Comparison of ENCODE assay signal across 9 cellular contexts in the genomic region with DNA sequence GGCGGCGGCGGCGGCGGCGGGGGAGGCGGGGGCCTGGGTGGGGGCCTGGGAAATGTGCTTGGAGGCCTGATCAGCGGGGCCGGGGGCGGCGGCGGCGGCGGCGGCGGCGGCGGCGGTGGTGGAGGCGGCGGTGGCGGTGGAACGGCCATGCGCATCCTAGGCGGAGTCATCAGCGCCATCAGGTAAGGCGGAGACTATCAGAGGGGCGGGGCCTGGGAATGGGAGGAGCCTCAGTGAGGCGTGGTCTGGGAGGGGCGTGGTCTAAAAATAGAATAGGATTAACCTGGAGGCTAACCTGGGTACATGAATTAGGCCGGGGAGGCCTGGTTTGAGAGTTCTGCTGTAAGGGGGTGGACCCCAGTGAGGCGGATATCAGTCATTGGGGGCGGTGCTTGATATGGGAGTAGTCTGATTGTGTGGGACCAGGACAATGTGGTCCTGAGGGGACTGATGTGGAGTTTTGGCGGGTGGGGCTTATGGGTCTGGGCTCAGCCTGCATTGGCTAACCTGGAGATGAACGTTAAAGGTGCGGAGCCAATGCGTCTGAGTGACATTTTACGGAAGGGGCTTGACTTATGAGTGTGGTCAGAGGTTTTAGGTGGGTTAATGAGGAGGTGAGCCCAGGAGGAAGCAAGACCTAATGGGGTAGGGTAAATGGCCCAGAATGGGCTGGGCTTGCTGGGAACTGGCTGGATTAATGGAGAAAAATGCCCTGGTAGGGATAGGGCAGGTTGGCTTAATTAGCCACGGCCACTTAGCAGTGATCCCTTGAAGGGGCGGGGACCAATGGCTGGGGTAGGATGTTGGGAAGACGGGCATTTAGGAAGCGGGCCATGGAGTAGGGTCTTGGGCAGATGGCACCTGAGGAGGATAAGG. TPM values are rescaled to one million over a fixed set of nuclear protein-coding genes. Genes with fewer than 3 reads are reported as not detected.
DNase-seq lines count a peak whose midpoint lies in the region; ATAC-seq and TF ChIP-seq lines count a peak whose summit lies in the region.
"Had no signal": no experiment of that assay in that cellular context is flagged by ENCODE, and none has a peak within 500 bp of the region (broad histone marks: within the 10 kb centered on the region; RNA-seq: fewer than 3 reads in every experiment).

No MANE protein-coding gene starts in this region.

- H3K36me3 ChIP-seq in CD4-positive, alpha-beta memory T cell (ENCODE audit: insufficient read depth, low read length), result peaks cover 32% of the 10 kb centered on the region
- peaks cover 42% of the 10 kb centered on the region for H3K36me3 ChIP-seq in RWPE2 (ENCODE audit: low read depth)

- H3K9me3 ChIP-seq in CD4-positive, alpha-beta memory T cell (ENCODE audit: control insufficient read depth in 1 of 2, low read length in 2 of 2), result no peaks in the 10 kb centered on the region
- H3K9me3 ChIP-seq in RWPE2 (ENCODE audit: severe bottlenecking), result no peaks in the 10 kb centered on the region

- peak; percentile 88 to 92 (median 90) for DNase-seq in CD4-positive, alpha-beta memory T cell
- DNase-seq in LoVo (ENCODE audit: low spot score) (peak; percentile 89), RWPE2 (ENCODE audit: low spot score) (peak; percentile 89), fibroblast of the aortic adventitia (ENCODE audit: low read depth) (peak; percentile 75)
- peak; percentile 86 for DNase-seq in activated T-helper 9 cell treated with anti-CD3 and anti-CD28 coated beads, Interleukin-2, amount 50 U/mL, for 16 hours (ENCODE audit: low read depth)
- peak; percentile 88 for DNase-seq in natural killer cell treated with Interleukin-12 subunit alpha and Interleukin-12 subunit beta and Interleukin-15 and Interleukin-18, amount 100 ng/mL, for 72 hours (ENCODE audit: low spot score)
- peak; percentile 84 for DNase-seq in stimulated activated naive B cell treated with anti-CD40 and anti-IgM and Interleukin-4, amounts not matched to agents 10 μg/mL and 1 μg/mL and 100 μg/mL, for 72 hours

- CTCF ChIA-PET in CD4-positive, alpha-beta memory T cell (lab: Charles Lee; ENCODE audit: partially characterized antibody), result interaction anchor here (6.1 kb wide), 1 partner anchor 13 kb away, joined by 50 read pairs; no protein-coding TSS in a partner anchor

- intact Hi-C loops in CD4-positive, alpha-beta memory T cell (cut with micrococcal nuclease), result loop anchor here (1.0 kb wide), 2 partner anchors 14 to 87 kb away; partner anchors contain the start of genes THAP8 and WDR62

- no peaks in the 10 kb centered on the region for H3K27me3 Mint-ChIP-seq in CD4-positive, alpha-beta memory T cell
- H3K27me3 Mint-ChIP-seq in natural killer cell treated with Interleukin-12 subunit alpha and Interleukin-12 subunit beta and Interleukin-15 and Interleukin-18, amount 100 ng/mL, for 72 hours, result peaks cover 0 to 3% of the 10 kb centered on the region in 2 donors
- H3K27me3 Mint-ChIP-seq in stimulated activated naive B cell treated with anti-CD40 and anti-IgM and Interleukin-4, amounts not matched to agents 10 μg/mL and 1 μg/mL and 100 μg/mL, for 72 hours, result peaks cover 0 to 2% of the 10 kb centered on the region in 2 donors

- ATAC-seq in GM21447 (IDR thresholded peaks at IDR 0.05; ENCODE audit: unreplicated experiment) (peak; percentile 56), RWPE2 (ENCODE audit: low read depth) (peak; percentile 56)
- ATAC-seq in natural killer cell treated with Interleukin-12 subunit alpha and Interleukin-12 subunit beta and Interleukin-15 and Interleukin-18, amount 100 ng/mL, for 72 hours, result peak; percentile 81 to 87
- peak; percentile 70 to 75 for ATAC-seq in stimulated activated naive B cell treated with anti-CD40 and anti-IgM and Interleukin-4, amounts not matched to agents 10 μg/mL and 1 μg/mL and 100 μg/mL, for 72 hours (replicated peaks)

- TF ChIP-seq CTCF in RWPE2 (IDR thresholded peaks at IDR 0.05; ENCODE audit: poor library complexity, severe bottlenecking), result no peak
- TF ChIP-seq CTCF in fibroblast of the aortic adventitia (IDR thresholded peaks at IDR 0.05; ENCODE audit: insufficient read depth, low read length), result no peak

- peaks cover 20 to 42% of the 10 kb centered on the region in 2 donors for H3K36me3 Mint-ChIP-seq in CD4-positive, alpha-beta memory T cell
- H3K36me3 Mint-ChIP-seq in natural killer cell treated with Interleukin-12 subunit alpha and Interleukin-12 subunit beta and Interleukin-15 and Interleukin-18, amount 100 ng/mL, for 72 hours, result peaks cover 7% of the 10 kb centered on the region
- peaks cover 30 to 45% of the 10 kb centered on the region in 2 donors for H3K36me3 Mint-ChIP-seq in stimulated activated naive B cell treated with anti-CD40 and anti-IgM and Interleukin-4, amounts not matched to agents 10 μg/mL and 1 μg/mL and 100 μg/mL, for 72 hours

- peak overlapping the region; percentile 88 for H3K27ac ChIP-seq in CD4-positive, alpha-beta memory T cell (ENCODE audit: low read depth, low read length)
- H3K27ac ChIP-seq in RWPE2 (ENCODE audit: poor library complexity, severe bottlenecking), result peak overlapping the region; percentile 95

- H3K9me3 Mint-ChIP-seq in CD4-positive, alpha-beta memory T cell, result peaks cover 0 to 3% (median 0%) of the 10 kb centered on the region in 8 donors
- no peaks in the 10 kb centered on the region for H3K9me3 Mint-ChIP-seq in natural killer cell treated with Interleukin-12 subunit alpha and Interleukin-12 subunit beta and Interleukin-15 and Interleukin-18, amount 100 ng/mL, for 72 hours
- peaks cover 5% of the 10 kb centered on the region in 2 donors for H3K9me3 Mint-ChIP-seq in stimulated activated naive B cell treated with anti-CD40 and anti-IgM and Interleukin-4, amounts not matched to agents 10 μg/mL and 1 μg/mL and 100 μg/mL, for 72 hours

- H3K4me3 Mint-ChIP-seq in CD4-positive, alpha-beta memory T cell, result peak overlapping the region; percentile 81 to 97 (median 96)
- H3K4me3 Mint-ChIP-seq in natural killer cell treated with Interleukin-12 subunit alpha and Interleukin-12 subunit beta and Interleukin-15 and Interleukin-18, amount 100 ng/mL, for 72 hours, result peak overlapping the region; percentile 91
- peak overlapping the region; percentile 84 to 97 for H3K4me3 Mint-ChIP-seq in stimulated activated naive B cell treated with anti-CD40 and anti-IgM and Interleukin-4, amounts not matched to agents 10 μg/mL and 1 μg/mL and 100 μg/mL, for 72 hours

- H3K27ac Mint-ChIP-seq in CD4-positive, alpha-beta memory T cell, result peak overlapping the region; percentile 70 to 97 (median 95)
- peak overlapping the region; percentile 94 to 97 for H3K27ac Mint-ChIP-seq in natural killer cell treated with Interleukin-12 subunit alpha and Interleukin-12 subunit beta and Interleukin-15 and Interleukin-18, amount 100 ng/mL, for 72 hours
- H3K27ac Mint-ChIP-seq in stimulated activated naive B cell treated with anti-CD40 and anti-IgM and Interleukin-4, amounts not matched to agents 10 μg/mL and 1 μg/mL and 100 μg/mL, for 72 hours, result peak overlapping the region; percentile 97

- H3K4me1 ChIP-seq in CD4-positive, alpha-beta memory T cell (ENCODE audit: insufficient read depth, low read length), result peaks cover 15% of the 10 kb centered on the region
- H3K4me1 ChIP-seq in RWPE2 (ENCODE audit: insufficient read depth, poor library complexity, severe bottlenecking), result peaks cover 9% of the 10 kb centered on the region

- POLR2A ChIA-PET in CD4-positive, alpha-beta memory T cell (lab: Charles Lee; ENCODE audit: partially characterized antibody), result interaction anchor here (1.0 to 5.7 kb wide), 6 partner anchors 13 to 182 kb away, joined by 3 to 61 read pairs (median 7); partner anchors contain the start of genes POLR2I, TBCB, ZNF146 and ZNF565

- H3K4me3 ChIP-seq in CD4-positive, alpha-beta memory T cell (ENCODE audit: low read length in 2 of 2), result peak overlapping the region in 1 of 2 donors; percentile 84
- H3K4me3 ChIP-seq in RWPE2 (ENCODE audit: severe bottlenecking) (peak overlapping the region; percentile 72), fibroblast of the aortic adventitia (ENCODE audit: low read depth, low read length) (peak overlapping the region; percentile 94)

- peaks cover 12 to 30% (median 23%) of the 10 kb centered on the region in 4 donors for H3K4me1 Mint-ChIP-seq in CD4-positive, alpha-beta memory T cell
- peaks cover 15 to 16% of the 10 kb centered on the region in 2 donors for H3K4me1 Mint-ChIP-seq in natural killer cell treated with Interleukin-12 subunit alpha and Interleukin-12 subunit beta and Interleukin-15 and Interleukin-18, amount 100 ng/mL, for 72 hours (ENCODE audit: low read depth in 2 of 2)
- peaks cover 21% of the 10 kb centered on the region in 2 donors for H3K4me1 Mint-ChIP-seq in stimulated activated naive B cell treated with anti-CD40 and anti-IgM and Interleukin-4, amounts not matched to agents 10 μg/mL and 1 μg/mL and 100 μg/mL, for 72 hours

- H3K27me3 ChIP-seq in CD4-positive, alpha-beta memory T cell (ENCODE audit: insufficient read depth, low read length), result no peaks in the 10 kb centered on the region
- no peaks in the 10 kb centered on the region for H3K27me3 ChIP-seq in RWPE2 (ENCODE audit: insufficient read depth, poor library complexity, severe bottlenecking)

RNA-seq across cellular contexts. Expression of gene CAPNS1, which starts 1.4 kb away (rescaled TPM):
- total RNA-seq in CD4-positive, alpha-beta memory T cell, result 100 to 1,000 TPM; 255 to 259 TPM
- 100 to 1,000 TPM; 123 to 184 TPM for polyA plus RNA-seq in CD4-positive, alpha-beta memory T cell
- total RNA-seq in fibroblast of the aortic adventitia (ENCODE audit: low replicate concordance), result 55.1 and 398 TPM in 2 replicates
- total RNA-seq in natural killer cell treated with Interleukin-12 subunit alpha and Interleukin-12 subunit beta and Interleukin-15 and Interleukin-18, amount 100 ng/mL, for 72 hours, result 100 to 1,000 TPM; 175 to 437 TPM

RNA-seq across cellular contexts. Expression of gene COX7A1, which starts 11.0 kb away (rescaled TPM):
- not detected for total RNA-seq in CD4-positive, alpha-beta memory T cell
- not detected for polyA plus RNA-seq in CD4-positive, alpha-beta memory T cell
- 5.4 and 17.0 TPM in 2 replicates for total RNA-seq in fibroblast of the aortic adventitia (ENCODE audit: low replicate concordance)
- total RNA-seq in natural killer cell treated with Interleukin-12 subunit alpha and Interleukin-12 subunit beta and Interleukin-15 and Interleukin-18, amount 100 ng/mL, for 72 hours, result not detected
- total RNA-seq: activated CD8-positive, alpha-beta memory T cell treated with anti-CD3 and anti-CD28 coated beads for 36 hours had no signal

RNA-seq across cellular contexts. Expression of gene TBCB, which starts 26.0 kb away (rescaled TPM):
- 100 to 1,000 TPM; 148 TPM for total RNA-seq in CD4-positive, alpha-beta memory T cell
- 100 to 1,000 TPM; 256 to 308 TPM for polyA plus RNA-seq in CD4-positive, alpha-beta memory T cell
- total RNA-seq in fibroblast of the aortic adventitia (ENCODE audit: low replicate concordance), result 83.6 and 164 TPM in 2 replicates
- total RNA-seq in natural killer cell treated with Interleukin-12 subunit alpha and Interleukin-12 subunit beta and Interleukin-15 and Interleukin-18, amount 100 ng/mL, for 72 hours, result 100 to 1,000 TPM; 130 to 141 TPM

RNA-seq across cellular contexts. Expression of gene POLR2I, which starts 26.6 kb away (rescaled TPM):
- total RNA-seq in CD4-positive, alpha-beta memory T cell, result 10 to 100 TPM; 52.4 to 55.0 TPM
- 100 to 1,000 TPM; 146 to 163 TPM for polyA plus RNA-seq in CD4-positive, alpha-beta memory T cell
- 33.2 and 37.9 TPM in 2 replicates for total RNA-seq in fibroblast of the aortic adventitia (ENCODE audit: low replicate concordance)
- total RNA-seq in natural killer cell treated with Interleukin-12 subunit alpha and Interleukin-12 subunit beta and Interleukin-15 and Interleukin-18, amount 100 ng/mL, for 72 hours, result 10 to 100 TPM; 40.7 to 42.4 TPM

RNA-seq across cellular contexts. Expression of gene OVOL3, which starts 30.3 kb away (rescaled TPM):
- not detected for total RNA-seq in CD4-positive, alpha-beta memory T cell
- not detected for polyA plus RNA-seq in CD4-positive, alpha-beta memory T cell
- total RNA-seq in fibroblast of the aortic adventitia (ENCODE audit: low replicate concordance), result not detected in 2 replicates
- not detected for total RNA-seq in natural killer cell treated with Interleukin-12 subunit alpha and Interleukin-12 subunit beta and Interleukin-15 and Interleukin-18, amount 100 ng/mL, for 72 hours
- total RNA-seq: activated CD8-positive, alpha-beta memory T cell treated with anti-CD3 and anti-CD28 coated beads for 36 hours had no signal
